In genomic region chr11:64053699-64054098, GRCh38 we compare ENCODE assay signal across 21 cellular contexts. TPM values are rescaled to one million over a fixed set of nuclear protein-coding genes. Genes with fewer than 3 reads are reported as not detected.
DNase-seq lines count a peak whose midpoint lies in the region; TF ChIP-seq lines count a peak whose summit lies in the region.
"Had no signal": no experiment of that assay in that cellular context is flagged by ENCODE, and none has a peak within 500 bp of the region (broad histone marks: within the 10 kb centered on the region; RNA-seq: fewer than 3 reads in every experiment).

No MANE protein-coding gene starts in this region.

- no peaks in the 10 kb centered on the region for H3K79me2 ChIP-seq in mesendoderm (ENCODE audit: control insufficient read depth, insufficient read depth, low read length)

- H4K20me1 ChIP-seq in BLaER1 = peaks cover 100% of the 10 kb centered on the region

- DNase-seq in NT2/D1 (ENCODE audit: low read depth, low spot score) = peak; percentile 61
- no peak for DNase-seq in glutamatergic neuron
- DNase-seq in mesendoderm = peak; percentile 94
- no peak for DNase-seq in EL
- DNase-seq in activated CD4-positive, alpha-beta T cell treated with anti-CD3 and anti-CD28 coated beads, Interleukin-2, amount 10 ng/mL, durations not matched to agents 7 days and 5 days = no peak
- no peak for DNase-seq in COLO829 (ENCODE audit: low spot score)
- DNase-seq in stimulated activated CD4-positive, alpha-beta T cell treated with anti-CD3 and anti-CD28 coated beads, Interleukin-12 subunit alpha, Interleukin-12 subunit beta, amount 100 ng/mL, for 4 hours = no peak
- DNase-seq: activated B cell treated with CpG ODN at 0.5 μM for 24 hours; activated CD4-positive, alpha-beta memory T cell treated with anti-CD3 and anti-CD28 coated beads, Interleukin-2, amount 10 ng/mL, durations not matched to agents 7 days and 5 days; activated gamma-delta T cell; cortex of kidney; NCI-H1105; NCI-H2029 treated with DMSO at 0.1 percent for 48 hours; NCI-H524; right cardiac atrium; stomach; T-helper 9 cell had no signal

- H3K18ac ChIP-seq in mesendoderm (ENCODE audit: low read length) = no peak overlapping the region

- H3K4me1 Mint-ChIP-seq in glutamatergic neuron (ENCODE audit: low read depth, unreplicated experiment) = peaks cover 26% of the 10 kb centered on the region
- no peaks in the 10 kb centered on the region for H3K4me1 Mint-ChIP-seq in activated CD4-positive, alpha-beta T cell treated with anti-CD3 and anti-CD28 coated beads, Interleukin-2, amount 10 ng/mL, durations not matched to agents 7 days and 5 days
- H3K4me1 Mint-ChIP-seq: activated B cell treated with CpG ODN at 0.5 μM for 24 hours; activated CD4-positive, alpha-beta memory T cell treated with anti-CD3 and anti-CD28 coated beads, Interleukin-2, amount 10 ng/mL, durations not matched to agents 7 days and 5 days had no signal

- H2BK120ac ChIP-seq in mesendoderm (ENCODE audit: low read depth, low read length) = no peak overlapping the region

- H3K9me3 ChIP-seq in BLaER1 (no peaks in the 10 kb centered on the region), NT2/D1 (ENCODE audit: insufficient read depth, low read length) (no peaks in the 10 kb centered on the region)
- H3K9me3 ChIP-seq: stomach had no signal

- H3K4me1 ChIP-seq in BLaER1 (peaks cover 68% of the 10 kb centered on the region), NT2/D1 (ENCODE audit: insufficient read depth, insufficient read length) (peaks cover 43% of the 10 kb centered on the region), mesendoderm (ENCODE audit: control insufficient read depth, low read depth, low read length) (peaks cover 7% of the 10 kb centered on the region)

- H2BK15ac ChIP-seq in mesendoderm (replicated peaks; ENCODE audit: low read depth) = no peak overlapping the region

- WGBS in mesendoderm (ENCODE audit: extremely low coverage, insufficient coverage, low lambda C conversion rate) = no CpG with 5 or more reads among the region's 15 CpGs

- H3K27me3 ChIP-seq in BLaER1 (no peaks in the 10 kb centered on the region), NT2/D1 (ENCODE audit: insufficient read depth, insufficient read length) (peaks cover 45% of the 10 kb centered on the region), mesendoderm (ENCODE audit: insufficient read depth, low read length, poor library complexity) (no peaks in the 10 kb centered on the region)
- H3K27me3 ChIP-seq: stomach had no signal

- H3K23ac ChIP-seq in mesendoderm (ENCODE audit: low read length) = no peak overlapping the region

- H3K4me3 ChIP-seq in BLaER1 = 0 out of 2 replicates have a peak overlapping the region, but pooled peaks have one; percentile 10
- H3K4me3 ChIP-seq in NT2/D1 (ENCODE audit: insufficient read length, low read depth) = no peak overlapping the region
- H3K4me3 ChIP-seq in mesendoderm (ENCODE audit: low read length) = no peak overlapping the region
- H3K4me3 ChIP-seq: lung, stomach had no signal

- H3K79me1 ChIP-seq in mesendoderm (ENCODE audit: low read length) = no peaks in the 10 kb centered on the region

- no peak overlapping the region for H4K8ac ChIP-seq in mesendoderm (ENCODE audit: low read depth, low read length)

- H3K36me3 Mint-ChIP-seq in glutamatergic neuron (ENCODE audit: unreplicated experiment) = no peaks in the 10 kb centered on the region
- no peaks in the 10 kb centered on the region for H3K36me3 Mint-ChIP-seq in activated CD4-positive, alpha-beta T cell treated with anti-CD3 and anti-CD28 coated beads, Interleukin-2, amount 10 ng/mL, durations not matched to agents 7 days and 5 days (ENCODE audit: low read depth)
- H3K36me3 Mint-ChIP-seq: type B pancreatic cell had no signal

- POLR2A ChIA-PET in activated CD4-positive, alpha-beta T cell treated with anti-CD3 and anti-CD28 coated beads, Interleukin-2, amount 10 ng/mL, durations not matched to agents 7 days and 5 days (lab: Charles Lee) = no interaction called here

- no peak overlapping the region for H4K5ac ChIP-seq in mesendoderm (ENCODE audit: low read length)

- H3K9me3 Mint-ChIP-seq in glutamatergic neuron (ENCODE audit: unreplicated experiment) = peaks cover 2% of the 10 kb centered on the region
- H3K9me3 Mint-ChIP-seq in activated CD4-positive, alpha-beta T cell treated with anti-CD3 and anti-CD28 coated beads, Interleukin-2, amount 10 ng/mL, durations not matched to agents 7 days and 5 days = no peaks in the 10 kb centered on the region
- H3K9me3 Mint-ChIP-seq: activated B cell treated with CpG ODN at 0.5 μM for 24 hours; activated CD4-positive, alpha-beta memory T cell treated with anti-CD3 and anti-CD28 coated beads, Interleukin-2, amount 10 ng/mL, durations not matched to agents 7 days and 5 days; type B pancreatic cell had no signal

- CTCF ChIA-PET in activated CD4-positive, alpha-beta T cell treated with anti-CD3 and anti-CD28 coated beads, Interleukin-2, amount 10 ng/mL, durations not matched to agents 7 days and 5 days (lab: Charles Lee) = no interaction called here

- no peak overlapping the region for H2BK5ac ChIP-seq in mesendoderm (ENCODE audit: low read length)

- H2AK5ac ChIP-seq in mesendoderm (ENCODE audit: low read length) = no peak overlapping the region

- H3K27ac ChIP-seq in BLaER1 = peak overlapping the region; percentile 74
- no peak overlapping the region for H3K27ac ChIP-seq in mesendoderm (ENCODE audit: low read depth, low read length)
- H3K27ac ChIP-seq: stomach had no signal

- H3K4me2 ChIP-seq in BLaER1 = peak overlapping the region; percentile 89
- H3K4me2 ChIP-seq in mesendoderm (ENCODE audit: low read length) = no peak overlapping the region

- H3K27ac Mint-ChIP-seq in glutamatergic neuron (ENCODE audit: unreplicated experiment) = no peak overlapping the region
- H3K27ac Mint-ChIP-seq in activated CD4-positive, alpha-beta T cell treated with anti-CD3 and anti-CD28 coated beads, Interleukin-2, amount 10 ng/mL, durations not matched to agents 7 days and 5 days = no peak overlapping the region
- H3K27ac Mint-ChIP-seq: activated B cell treated with CpG ODN at 0.5 μM for 24 hours; activated CD4-positive, alpha-beta memory T cell treated with anti-CD3 and anti-CD28 coated beads, Interleukin-2, amount 10 ng/mL, durations not matched to agents 7 days and 5 days; type B pancreatic cell had no signal

- H3K36me3 ChIP-seq in BLaER1 = no peaks in the 10 kb centered on the region
- no peaks in the 10 kb centered on the region for H3K36me3 ChIP-seq in NT2/D1 (ENCODE audit: insufficient read depth, insufficient read length, low read length)
- H3K36me3 ChIP-seq in mesendoderm (ENCODE audit: control insufficient read depth, insufficient read depth, low read length) = no peaks in the 10 kb centered on the region
- H3K36me3 ChIP-seq: stomach had no signal

- no peak overlapping the region for H3K4ac ChIP-seq in mesendoderm (ENCODE audit: low read depth, low read length)

- peak overlapping the region; percentile 72 for H3K56ac ChIP-seq in mesendoderm (ENCODE audit: low read length)

- H3K4me3 Mint-ChIP-seq in glutamatergic neuron (ENCODE audit: unreplicated experiment) = peak overlapping the region; percentile 60
- H3K4me3 Mint-ChIP-seq in activated CD4-positive, alpha-beta T cell treated with anti-CD3 and anti-CD28 coated beads, Interleukin-2, amount 10 ng/mL, durations not matched to agents 7 days and 5 days = no peak overlapping the region
- H3K4me3 Mint-ChIP-seq: activated B cell treated with CpG ODN at 0.5 μM for 24 hours; activated CD4-positive, alpha-beta memory T cell treated with anti-CD3 and anti-CD28 coated beads, Interleukin-2, amount 10 ng/mL, durations not matched to agents 7 days and 5 days; type B pancreatic cell had no signal

- no peak for TF ChIP-seq CTCF in glutamatergic neuron (IDR thresholded peaks at IDR 0.05; ENCODE audit: partially characterized antibody, unreplicated experiment)

- H3K27me3 Mint-ChIP-seq in glutamatergic neuron (ENCODE audit: unreplicated experiment) = peaks cover 3% of the 10 kb centered on the region
- H3K27me3 Mint-ChIP-seq in activated CD4-positive, alpha-beta T cell treated with anti-CD3 and anti-CD28 coated beads, Interleukin-2, amount 10 ng/mL, durations not matched to agents 7 days and 5 days = no peaks in the 10 kb centered on the region
- H3K27me3 Mint-ChIP-seq: activated B cell treated with CpG ODN at 0.5 μM for 24 hours; activated CD4-positive, alpha-beta memory T cell treated with anti-CD3 and anti-CD28 coated beads, Interleukin-2, amount 10 ng/mL, durations not matched to agents 7 days and 5 days had no signal

- H3K9ac ChIP-seq in BLaER1 = peak overlapping the region; percentile 64
- peak overlapping the region; percentile 58 for H3K9ac ChIP-seq in NT2/D1 (ENCODE audit: insufficient read length, low read depth)
- no peak overlapping the region for H3K9ac ChIP-seq in mesendoderm (ENCODE audit: low read length)

RNA-seq across cellular contexts. Expression of gene FLRT1, which starts 18.0 kb away (rescaled TPM):
- total RNA-seq in glutamatergic neuron (ENCODE audit: unreplicated experiment) = 3.7 TPM
- 0.03 TPM for polyA plus RNA-seq in mesendoderm (2013, experiment 1 of 2)
- 0.03 TPM for polyA plus RNA-seq in mesendoderm (2013, experiment 2 of 2)
- not detected for total RNA-seq in activated CD4-positive, alpha-beta T cell treated with anti-CD3 and anti-CD28 coated beads, Interleukin-2, amount 10 ng/mL, durations not matched to agents 7 days and 5 days
- total RNA-seq: activated B cell treated with CpG ODN at 0.5 μM for 24 hours, myocyte had no signal

Comparison
In these comparisons a context has a peak if more than half of its experiments do, and no peak if none do; other contexts are left out.
1. DNase-seq: peak in NT2/D1 (single experiment) and mesendoderm (single experiment); none in glutamatergic neuron (single experiment), EL (single experiment), activated CD4-positive, alpha-beta T cell treated with anti-CD3 and anti-CD28 coated beads, Interleukin-2, amount 10 ng/mL, durations not matched to agents 7 days and 5 days (single experiment), COLO829 (single experiment) and stimulated activated CD4-positive, alpha-beta T cell treated with anti-CD3 and anti-CD28 coated beads, Interleukin-12 subunit alpha, Interleukin-12 subunit beta, amount 100 ng/mL, for 4 hours (single experiment).